In genomic region chr6:6725120-6725833, GRCh38 we compare ENCODE assay signal across 9 cellular contexts.
DNase-seq lines count a peak whose midpoint lies in the region; ATAC-seq and TF ChIP-seq lines count a peak whose summit lies in the region.
"Had no signal": no experiment of that assay in that cellular context is flagged by ENCODE, and none has a peak within 500 bp of the region (broad histone marks: within the 10 kb centered on the region; RNA-seq: fewer than 3 reads in every experiment).

No MANE protein-coding gene starts in this region.

- no peaks in the 10 kb centered on the region for H3K9me3 Mint-ChIP-seq in activated naive CD8-positive, alpha-beta T cell treated with anti-CD3 and anti-CD28 coated beads, Interleukin-2, amount 10 ng/mL, durations not matched to agents 7 days and 5 days
- H3K9me3 Mint-ChIP-seq in activated naive CD8-positive, alpha-beta T cell treated with anti-CD3 and anti-CD28 coated beads, Interleukin-2, amount 50 U/mL, for 24 hours, result no peaks in the 10 kb centered on the region
- H3K9me3 Mint-ChIP-seq: CD4-positive, CD25-positive, alpha-beta regulatory T cell had no signal

- DNase-seq in activated naive CD8-positive, alpha-beta T cell treated with anti-CD3 and anti-CD28 coated beads, Interleukin-2, amount 10 ng/mL, durations not matched to agents 7 days and 5 days, result no peak
- no peak for DNase-seq in activated naive CD8-positive, alpha-beta T cell treated with anti-CD3 and anti-CD28 coated beads, Interleukin-2, amount 50 U/mL, for 24 hours
- DNase-seq in ecto neural progenitor cell (ENCODE audit: low spot score) (peak; percentile 56), uterus (no peak), posterior vena cava (ENCODE audit: low spot score) (no peak), putamen (ENCODE audit: low spot score) (no peak)
- DNase-seq in central memory CD4-positive, alpha-beta T cell, result no peak

- H3K36me3 Mint-ChIP-seq in activated naive CD8-positive, alpha-beta T cell treated with anti-CD3 and anti-CD28 coated beads, Interleukin-2, amount 10 ng/mL, durations not matched to agents 7 days and 5 days, result no peaks in the 10 kb centered on the region
- no peaks in the 10 kb centered on the region for H3K36me3 Mint-ChIP-seq in activated naive CD8-positive, alpha-beta T cell treated with anti-CD3 and anti-CD28 coated beads, Interleukin-2, amount 50 U/mL, for 24 hours (ENCODE audit: low read depth)
- H3K36me3 Mint-ChIP-seq: CD4-positive, CD25-positive, alpha-beta regulatory T cell had no signal

- H3K27ac ChIP-seq in mucosa of rectum (ENCODE audit: low read depth in 2 of 2, low read length in 2 of 2) (peak overlapping the region; percentile 91 to 96), uterus (peak overlapping the region; percentile 85 to 91)

- peak overlapping the region; percentile 76 to 83 for H3K9ac ChIP-seq in mucosa of rectum (ENCODE audit: low read depth in 1 of 2, low read length in 2 of 2)

- intact Hi-C loops in uterus (cut with DNase I; ENCODE audit: low total_unique reads), result loop anchor here (10.0 kb wide), 1 partner anchor 520 kb away; no protein-coding TSS in a partner anchor
- intact Hi-C loops in posterior vena cava (cut with DNase I), result loop anchor here (10.0 kb wide), 1 partner anchor 520 kb away; no protein-coding TSS in a partner anchor

- H3K4me1 Mint-ChIP-seq in activated naive CD8-positive, alpha-beta T cell treated with anti-CD3 and anti-CD28 coated beads, Interleukin-2, amount 10 ng/mL, durations not matched to agents 7 days and 5 days, result peaks cover 11% of the 10 kb centered on the region
- peaks cover 5% of the 10 kb centered on the region for H3K4me1 Mint-ChIP-seq in activated naive CD8-positive, alpha-beta T cell treated with anti-CD3 and anti-CD28 coated beads, Interleukin-2, amount 50 U/mL, for 24 hours

- peaks cover 34 to 52% of the 10 kb centered on the region in 2 donors for H3K4me1 ChIP-seq in mucosa of rectum (ENCODE audit: control insufficient read depth in 2 of 2, insufficient read depth in 2 of 2, low read length in 2 of 2)
- peaks cover 0 to 7% of the 10 kb centered on the region in 2 donors for H3K4me1 ChIP-seq in uterus

- no peak for TF ChIP-seq POLR2A in uterus (IDR thresholded peaks at IDR 0.05)

- no peaks in the 10 kb centered on the region for H3K36me3 ChIP-seq in mucosa of rectum (ENCODE audit: control insufficient read depth in 2 of 2, insufficient read depth in 2 of 2, low read length in 2 of 2)
- H3K36me3 ChIP-seq in uterus, result no peaks in the 10 kb centered on the region

- H3K27ac Mint-ChIP-seq in activated naive CD8-positive, alpha-beta T cell treated with anti-CD3 and anti-CD28 coated beads, Interleukin-2, amount 10 ng/mL, durations not matched to agents 7 days and 5 days, result peak overlapping the region; percentile 75
- no peak overlapping the region for H3K27ac Mint-ChIP-seq in activated naive CD8-positive, alpha-beta T cell treated with anti-CD3 and anti-CD28 coated beads, Interleukin-2, amount 50 U/mL, for 24 hours

- no peaks in the 10 kb centered on the region for H3K27me3 ChIP-seq in mucosa of rectum (ENCODE audit: control insufficient read depth in 2 of 2, insufficient read depth in 2 of 2, low read length in 2 of 2)
- no peaks in the 10 kb centered on the region for H3K27me3 ChIP-seq in uterus

- TF ChIP-seq CTCF in uterus (IDR thresholded peaks at IDR 0.05), result no peak

- no peak for ATAC-seq in activated naive CD8-positive, alpha-beta T cell treated with anti-CD3 and anti-CD28 coated beads, Interleukin-2, amount 10 ng/mL, durations not matched to agents 7 days and 5 days (ENCODE audit: low read depth)
- ATAC-seq in activated naive CD8-positive, alpha-beta T cell treated with anti-CD3 and anti-CD28 coated beads, Interleukin-2, amount 50 U/mL, for 24 hours, result no peak

- H3K4me3 Mint-ChIP-seq in activated naive CD8-positive, alpha-beta T cell treated with anti-CD3 and anti-CD28 coated beads, Interleukin-2, amount 10 ng/mL, durations not matched to agents 7 days and 5 days, result peak overlapping the region; percentile 15
- no peak overlapping the region for H3K4me3 Mint-ChIP-seq in activated naive CD8-positive, alpha-beta T cell treated with anti-CD3 and anti-CD28 coated beads, Interleukin-2, amount 50 U/mL, for 24 hours

- H3K9me3 ChIP-seq in mucosa of rectum (ENCODE audit: control insufficient read depth in 2 of 2, low read length in 2 of 2), result no peaks in the 10 kb centered on the region
- H3K9me3 ChIP-seq in uterus, result no peaks in the 10 kb centered on the region

- H3K4me3 ChIP-seq in mucosa of rectum (ENCODE audit: low read length in 2 of 2) (peak overlapping the region; percentile 65 to 67), uterus (peak overlapping the region; percentile 29 to 33)

- H3K27me3 Mint-ChIP-seq in activated naive CD8-positive, alpha-beta T cell treated with anti-CD3 and anti-CD28 coated beads, Interleukin-2, amount 10 ng/mL, durations not matched to agents 7 days and 5 days, result peaks cover 13% of the 10 kb centered on the region
- peaks cover 6% of the 10 kb centered on the region for H3K27me3 Mint-ChIP-seq in activated naive CD8-positive, alpha-beta T cell treated with anti-CD3 and anti-CD28 coated beads, Interleukin-2, amount 50 U/mL, for 24 hours

- POLR2A ChIA-PET in activated naive CD8-positive, alpha-beta T cell treated with anti-CD3 and anti-CD28 coated beads, Interleukin-2, amount 10 ng/mL, durations not matched to agents 7 days and 5 days (lab: Charles Lee), result interaction anchor here (0.5 kb wide), 1 partner anchor 697 kb away, joined by 3 read pairs; no protein-coding TSS in a partner anchor
